Comparison of ENCODE assay signal across 1 cellular context in genomic region chr4:68132342-68132741, GRCh38.
TF ChIP-seq lines count a peak whose summit lies in the region.

No MANE protein-coding gene starts in this region.

TF ChIP-seq in H1, 55 proteins besides CTCF, POLR2A, EP300 and RAD21:
- TF ChIP-seq FOSL1 (IDR thresholded peaks at IDR 0.05; ENCODE audit: insufficient read depth, low read depth, low read length) (no peak), TEAD4 (IDR thresholded peaks at IDR 0.05; ENCODE audit: low read depth, low read length) (peak; percentile 66)
TF ChIP-seq in H1: peak in this region for 1.
